ENCODE assay signal across 8 cellular contexts in the genomic region with DNA sequence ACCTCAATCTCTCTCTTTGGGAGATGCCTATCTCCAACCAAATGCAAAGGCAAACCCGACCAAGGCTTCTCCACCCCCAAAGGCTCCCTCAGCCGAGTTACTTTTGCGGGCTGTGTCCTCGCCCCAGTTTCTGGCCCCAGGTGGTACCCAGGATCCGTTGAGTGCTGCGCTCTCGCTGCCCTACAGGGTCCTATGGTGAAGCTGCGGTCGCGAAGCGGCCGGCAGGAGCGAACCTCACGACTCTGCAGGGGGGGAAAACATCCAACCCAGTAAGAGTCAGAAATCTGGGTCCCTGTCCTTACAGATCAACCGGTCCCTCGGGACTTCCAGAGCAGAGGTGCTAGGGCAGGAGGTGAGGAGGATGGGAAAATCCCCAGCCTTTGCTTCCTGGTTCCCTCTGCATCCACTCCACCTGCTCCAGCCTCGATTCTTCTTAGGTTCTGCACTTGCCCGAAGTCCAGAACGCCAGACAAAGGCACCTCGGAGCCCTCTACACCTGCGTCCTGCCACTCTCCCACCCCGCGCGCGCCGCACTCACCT. TPM values are rescaled to one million over a fixed set of nuclear protein-coding genes. Genes with fewer than 3 reads are reported as not detected.
DNase-seq lines count a peak whose midpoint lies in the region; ATAC-seq and TF ChIP-seq lines count a peak whose summit lies in the region.

No MANE protein-coding gene starts in this region.

- intact Hi-C loops in PC-9 (cut with micrococcal nuclease; ENCODE audit: unreplicated experiment) = loop anchor here (2.0 to 5.0 kb wide), 7 partner anchors 39 to 846 kb away; no protein-coding TSS in a partner anchor

- no TSS peak for BruUV-seq in PC-9 (replicated peaks; lab: Mats Ljungman, UMichigan)

- H3K4me2 ChIP-seq in PC-9 (peak overlapping the region; percentile 79), trophoblast cell (ENCODE audit: low read length) (peak overlapping the region; percentile 90)

- no peak overlapping the region for H3K4ac ChIP-seq in trophoblast cell (ENCODE audit: low read depth, low read length)

- H3K79me1 ChIP-seq in trophoblast cell (ENCODE audit: low read length) = peaks cover 2% of the 10 kb centered on the region

- peaks cover 27% of the 10 kb centered on the region for H3K4me1 ChIP-seq in PC-9 (replicated peaks; ENCODE audit: insufficient read depth)
- peaks cover 9 to 16% of the 10 kb centered on the region in 2 experiments for H3K4me1 ChIP-seq in trophoblast cell (ENCODE audit: control insufficient read depth in 1 of 2, insufficient read depth in 2 of 2, low read length in 2 of 2)

- H3K27me3 ChIP-seq in PC-9 (ENCODE audit: insufficient read depth, low read depth) (no peaks in the 10 kb centered on the region), trophoblast cell (ENCODE audit: insufficient read depth, low read length) (peaks cover 7% of the 10 kb centered on the region)

- H4K20me1 ChIP-seq in PC-9 (ENCODE audit: insufficient read depth) = peaks cover 7% of the 10 kb centered on the region; the same call in 1 of the 2 replicates

- no peak overlapping the region for H2BK12ac ChIP-seq in trophoblast cell (ENCODE audit: low read length)

- POLR2A ChIA-PET in PC-9 (lab: Charles Lee; ENCODE audit: unreplicated experiment) = interaction anchor here (0.6 kb wide), 2 partner anchors 171 to 294 kb away, joined by 3 to 4 read pairs; no protein-coding TSS in a partner anchor

- H3K36me3 ChIP-seq in PC-9 (ENCODE audit: low read depth) (0 out of 2 replicates have a peak, but pooled peaks cover 5% of the 10 kb centered on the region), trophoblast cell (ENCODE audit: control insufficient read depth in 1 of 2, insufficient read depth in 2 of 2, low read length in 2 of 2) (no peaks in the 10 kb centered on the region)

- H3K79me2 ChIP-seq in PC-9 (ENCODE audit: low read depth) (peaks cover 73% of the 10 kb centered on the region), trophoblast cell (ENCODE audit: control insufficient read depth, insufficient read depth, low read length, poor library complexity) (no peaks in the 10 kb centered on the region)

- H4K12ac ChIP-seq in trophoblast cell (ENCODE audit: low read depth, low read length) = no peak overlapping the region

- DNase-seq in PC-9 = peak in 1 of 2 experiments; percentile 47
- DNase-seq in trophoblast cell = no peak
- no peak for DNase-seq in activated gamma-delta T cell treated with Interleukin-2 at 50 U/mL for 16 hours
- no peak for DNase-seq in OCI-M1 (lab: John Stamatoyannopoulos, UW)

- no peak overlapping the region for H2AK5ac ChIP-seq in trophoblast cell (ENCODE audit: low read length)

- peak overlapping the region; percentile 95 for H2AFZ ChIP-seq in PC-9
- peak overlapping the region; percentile 62 for H2AFZ ChIP-seq in trophoblast cell (ENCODE audit: insufficient read depth, low read length, poor library complexity)

- H2BK120ac ChIP-seq in trophoblast cell (ENCODE audit: insufficient read depth, low read length, poor library complexity) = no peak overlapping the region

- H3K27ac ChIP-seq in C4-2B (peak overlapping the region; percentile 74), PC-9 (peak overlapping the region; percentile 90), trophoblast cell (ENCODE audit: low read depth, low read length) (no peak overlapping the region)

- no peak overlapping the region for H3K23ac ChIP-seq in trophoblast cell (ENCODE audit: low read length)

- H2BK5ac ChIP-seq in trophoblast cell (ENCODE audit: low read depth, low read length, poor library complexity) = no peak overlapping the region

- no peak overlapping the region for H3K9ac ChIP-seq in trophoblast cell (ENCODE audit: low read length)

- ATAC-seq in GM21390 (IDR thresholded peaks at IDR 0.05; ENCODE audit: unreplicated experiment) = peak; percentile 8
- peak; percentile 21 for ATAC-seq in esophagus mucosa
- ATAC-seq in GM19324 (IDR thresholded peaks at IDR 0.05; ENCODE audit: low FRiP score, unreplicated experiment) = no peak

- no peak overlapping the region for H4K91ac ChIP-seq in trophoblast cell (ENCODE audit: low read depth, low read length)

- no peaks in the 10 kb centered on the region for H3F3A ChIP-seq in PC-9 (ENCODE audit: insufficient read depth, low read depth)

- H3K18ac ChIP-seq in trophoblast cell (ENCODE audit: low read length) = no peak overlapping the region

- H3K4me3 ChIP-seq in PC-9 (peak overlapping the region; percentile 89), trophoblast cell (ENCODE audit: low read depth, low read length) (peak overlapping the region; percentile 75)

- CTCF ChIA-PET in PC-9 (lab: Charles Lee) = interaction anchor here (0.8 kb wide), 1 partner anchor 200 kb away, joined by 4 read pairs; no protein-coding TSS in a partner anchor

- no peaks in the 10 kb centered on the region for H3K9me2 ChIP-seq in PC-9 (ENCODE audit: insufficient read depth)

- WGBS in trophoblast cell (ENCODE audit: extremely low coverage, insufficient coverage, insufficient read length) = no CpG with 5 or more reads among the region's 26 CpGs

- H3K9me3 ChIP-seq in PC-9 (ENCODE audit: insufficient read depth, low read depth) (no peaks in the 10 kb centered on the region), trophoblast cell (ENCODE audit: insufficient read depth, low read depth, low read length) (no peaks in the 10 kb centered on the region)

- TF ChIP-seq CTCF in C4-2B (conservative IDR thresholded peaks at IDR 0.05) (no peak), PC-9 (conservative IDR thresholded peaks at IDR 0.05) (no peak)

- H4K8ac ChIP-seq in trophoblast cell (ENCODE audit: low read depth, low read length) = no peak overlapping the region

- no peak overlapping the region for H3K14ac ChIP-seq in trophoblast cell (ENCODE audit: low read length)

RNA-seq across cellular contexts. Expression of a gene that starts 0.5 kb away (rescaled TPM):
- total RNA-seq in PC-9 (2021) (12.3 and 12.8 TPM in 2 replicates), esophagus mucosa (18.7 TPM)
- 1.3 and 1.7 TPM in 2 replicates for polyA plus RNA-seq in trophoblast cell (2013)
